In the genomic region with DNA sequence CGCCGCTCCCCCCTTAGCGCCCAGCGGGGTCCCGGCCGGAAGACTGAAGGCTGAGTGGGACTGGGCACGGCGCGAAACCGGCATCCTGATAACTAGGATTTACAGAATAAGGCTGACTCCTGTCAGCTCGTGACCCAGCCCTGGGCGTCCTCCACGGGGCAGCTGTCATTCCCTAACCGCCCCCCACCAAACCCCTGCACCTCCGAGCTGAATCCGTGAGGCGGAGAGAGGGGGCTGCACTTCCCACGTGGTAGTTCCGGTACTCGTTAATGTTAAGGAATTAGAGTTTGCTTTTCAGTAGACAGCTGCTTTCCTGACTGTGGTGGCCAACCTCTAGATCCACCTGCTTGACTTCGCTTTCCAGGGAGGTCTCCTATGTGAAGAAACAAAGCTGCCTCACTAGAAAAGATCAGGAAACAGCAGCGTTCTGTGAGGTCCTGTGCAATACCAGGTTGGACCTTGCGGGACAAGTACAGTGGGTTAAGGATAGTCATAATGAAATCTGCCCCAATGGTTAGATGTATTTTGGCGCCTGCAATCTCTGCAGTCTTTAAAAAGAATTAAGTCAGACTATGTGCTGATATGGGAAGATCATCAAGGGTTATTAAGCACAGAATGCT, we compare ENCODE assay signal across 1 cellular context.
TF ChIP-seq lines count a peak whose summit lies in the region.

No MANE protein-coding gene starts in this region.

TF ChIP-seq in HepG2, 621 proteins besides CTCF, POLR2A, EP300 and RAD21 (continued from another document and continues in another):
- TF ChIP-seq, protein P1, sequence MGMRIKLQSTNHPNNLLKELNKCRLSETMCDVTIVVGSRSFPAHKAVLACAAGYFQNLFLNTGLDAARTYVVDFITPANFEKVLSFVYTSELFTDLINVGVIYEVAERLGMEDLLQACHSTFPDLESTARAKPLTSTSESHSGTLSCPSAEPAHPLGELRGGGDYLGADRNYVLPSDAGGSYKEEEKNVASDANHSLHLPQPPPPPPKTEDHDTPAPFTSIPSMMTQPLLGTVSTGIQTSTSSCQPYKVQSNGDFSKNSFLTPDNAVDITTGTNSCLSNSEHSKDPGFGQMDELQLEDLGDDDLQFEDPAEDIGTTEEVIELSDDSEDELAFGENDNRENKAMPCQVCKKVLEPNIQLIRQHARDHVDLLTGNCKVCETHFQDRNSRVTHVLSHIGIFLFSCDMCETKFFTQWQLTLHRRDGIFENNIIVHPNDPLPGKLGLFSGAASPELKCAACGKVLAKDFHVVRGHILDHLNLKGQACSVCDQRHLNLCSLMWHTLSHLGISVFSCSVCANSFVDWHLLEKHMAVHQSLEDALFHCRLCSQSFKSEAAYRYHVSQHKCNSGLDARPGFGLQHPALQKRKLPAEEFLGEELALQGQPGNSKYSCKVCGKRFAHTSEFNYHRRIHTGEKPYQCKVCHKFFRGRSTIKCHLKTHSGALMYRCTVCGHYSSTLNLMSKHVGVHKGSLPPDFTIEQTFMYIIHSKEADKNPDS (CRISPR knock-in tag; IDR thresholded peaks at IDR 0.05): no peak
- TF ChIP-seq GABPB1 (CRISPR knock-in tag; IDR thresholded peaks at IDR 0.05): peak; percentile 36; the same call in 1 of the 2 replicates
- 0 out of 2 replicates have a peak, but pooled peaks have one; percentile 3 for TF ChIP-seq ZNF652 (CRISPR knock-in tag; IDR thresholded peaks at IDR 0.05; ENCODE audit: borderline replicate concordance, low read depth)
- TF ChIP-seq, protein P2, sequence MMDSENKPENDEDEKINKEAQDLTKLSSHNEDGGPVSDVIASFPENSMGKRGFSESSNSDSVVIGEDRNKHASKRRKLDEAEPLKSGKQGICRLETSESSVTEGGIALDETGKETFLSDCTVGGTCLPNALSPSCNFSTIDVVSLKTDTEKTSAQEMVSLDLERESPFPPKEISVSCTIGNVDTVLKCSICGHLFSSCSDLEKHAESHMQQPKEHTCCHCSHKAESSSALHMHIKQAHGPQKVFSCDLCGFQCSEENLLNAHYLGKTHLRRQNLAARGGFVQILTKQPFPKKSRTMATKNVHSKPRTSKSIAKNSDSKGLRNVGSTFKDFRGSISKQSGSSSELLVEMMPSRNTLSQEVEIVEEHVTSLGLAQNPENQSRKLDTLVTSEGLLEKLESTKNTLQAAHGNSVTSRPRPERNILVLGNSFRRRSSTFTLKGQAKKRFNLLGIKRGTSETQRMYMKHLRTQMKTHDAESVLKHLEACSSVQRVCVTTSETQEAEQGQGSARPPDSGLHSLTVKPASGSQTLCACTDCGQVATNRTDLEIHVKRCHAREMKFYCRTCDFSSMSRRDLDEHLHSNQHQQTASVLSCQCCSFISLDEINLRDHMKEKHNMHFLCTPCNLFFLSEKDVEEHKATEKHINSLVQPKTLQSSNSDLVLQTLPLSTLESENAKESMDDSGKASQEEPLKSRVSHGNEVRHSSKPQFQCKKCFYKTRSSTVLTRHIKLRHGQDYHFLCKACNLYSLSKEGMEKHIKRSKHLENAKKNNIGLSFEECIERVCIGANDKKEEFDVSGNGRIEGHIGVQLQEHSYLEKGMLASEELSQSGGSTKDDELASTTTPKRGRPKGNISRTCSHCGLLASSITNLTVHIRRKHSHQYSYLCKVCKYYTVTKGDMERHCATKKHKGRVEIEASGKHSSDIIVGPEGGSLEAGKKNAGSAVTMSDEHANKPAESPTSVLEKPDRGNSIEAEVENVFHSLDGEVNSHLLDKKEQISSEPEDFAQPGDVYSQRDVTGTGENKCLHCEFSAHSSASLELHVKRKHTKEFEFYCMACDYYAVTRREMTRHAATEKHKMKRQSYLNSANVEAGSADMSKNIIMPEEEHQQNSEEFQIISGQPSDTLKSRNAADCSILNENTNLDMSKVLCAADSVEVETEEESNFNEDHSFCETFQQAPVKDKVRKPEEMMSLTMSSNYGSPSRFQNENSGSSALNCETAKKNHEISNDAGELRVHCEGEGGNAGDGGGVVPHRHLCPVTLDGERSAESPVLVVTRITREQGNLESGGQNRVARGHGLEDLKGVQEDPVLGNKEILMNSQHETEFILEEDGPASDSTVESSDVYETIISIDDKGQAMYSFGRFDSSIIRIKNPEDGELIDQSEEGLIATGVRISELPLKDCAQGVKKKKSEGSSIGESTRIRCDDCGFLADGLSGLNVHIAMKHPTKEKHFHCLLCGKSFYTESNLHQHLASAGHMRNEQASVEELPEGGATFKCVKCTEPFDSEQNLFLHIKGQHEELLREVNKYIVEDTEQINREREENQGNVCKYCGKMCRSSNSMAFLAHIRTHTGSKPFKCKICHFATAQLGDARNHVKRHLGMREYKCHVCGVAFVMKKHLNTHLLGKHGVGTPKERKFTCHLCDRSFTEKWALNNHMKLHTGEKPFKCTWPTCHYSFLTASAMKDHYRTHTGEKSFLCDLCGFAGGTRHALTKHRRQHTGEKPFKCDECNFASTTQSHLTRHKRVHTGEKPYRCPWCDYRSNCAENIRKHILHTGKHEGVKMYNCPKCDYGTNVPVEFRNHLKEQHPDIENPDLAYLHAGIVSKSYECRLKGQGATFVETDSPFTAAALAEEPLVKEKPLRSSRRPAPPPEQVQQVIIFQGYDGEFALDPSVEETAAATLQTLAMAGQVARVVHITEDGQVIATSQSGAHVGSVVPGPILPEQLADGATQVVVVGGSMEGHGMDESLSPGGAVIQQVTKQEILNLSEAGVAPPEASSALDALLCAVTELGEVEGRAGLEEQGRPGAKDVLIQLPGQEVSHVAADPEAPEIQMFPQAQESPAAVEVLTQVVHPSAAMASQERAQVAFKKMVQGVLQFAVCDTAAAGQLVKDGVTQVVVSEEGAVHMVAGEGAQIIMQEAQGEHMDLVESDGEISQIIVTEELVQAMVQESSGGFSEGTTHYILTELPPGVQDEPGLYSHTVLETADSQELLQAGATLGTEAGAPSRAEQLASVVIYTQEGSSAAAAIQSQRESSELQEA (CRISPR knock-in tag; IDR thresholded peaks at IDR 0.05; ENCODE audit: not compliant biosample characterization): no peak
- TF ChIP-seq DNMT3B (CRISPR knock-in tag; conservative IDR thresholded peaks at IDR 0.05): 0 out of 2 replicates have a peak, but pooled peaks have one; percentile 9
- TF ChIP-seq, protein P3, sequence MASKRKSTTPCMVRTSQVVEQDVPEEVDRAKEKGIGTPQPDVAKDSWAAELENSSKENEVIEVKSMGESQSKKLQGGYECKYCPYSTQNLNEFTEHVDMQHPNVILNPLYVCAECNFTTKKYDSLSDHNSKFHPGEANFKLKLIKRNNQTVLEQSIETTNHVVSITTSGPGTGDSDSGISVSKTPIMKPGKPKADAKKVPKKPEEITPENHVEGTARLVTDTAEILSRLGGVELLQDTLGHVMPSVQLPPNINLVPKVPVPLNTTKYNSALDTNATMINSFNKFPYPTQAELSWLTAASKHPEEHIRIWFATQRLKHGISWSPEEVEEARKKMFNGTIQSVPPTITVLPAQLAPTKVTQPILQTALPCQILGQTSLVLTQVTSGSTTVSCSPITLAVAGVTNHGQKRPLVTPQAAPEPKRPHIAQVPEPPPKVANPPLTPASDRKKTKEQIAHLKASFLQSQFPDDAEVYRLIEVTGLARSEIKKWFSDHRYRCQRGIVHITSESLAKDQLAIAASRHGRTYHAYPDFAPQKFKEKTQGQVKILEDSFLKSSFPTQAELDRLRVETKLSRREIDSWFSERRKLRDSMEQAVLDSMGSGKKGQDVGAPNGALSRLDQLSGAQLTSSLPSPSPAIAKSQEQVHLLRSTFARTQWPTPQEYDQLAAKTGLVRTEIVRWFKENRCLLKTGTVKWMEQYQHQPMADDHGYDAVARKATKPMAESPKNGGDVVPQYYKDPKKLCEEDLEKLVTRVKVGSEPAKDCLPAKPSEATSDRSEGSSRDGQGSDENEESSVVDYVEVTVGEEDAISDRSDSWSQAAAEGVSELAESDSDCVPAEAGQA (IDR thresholded peaks at IDR 0.05; ENCODE audit: low read depth): no peak
- TF ChIP-seq, protein P3 (CRISPR knock-in tag; IDR thresholded peaks at IDR 0.05; ENCODE audit: borderline replicate concordance): no peak
- TF ChIP-seq, protein P4, sequence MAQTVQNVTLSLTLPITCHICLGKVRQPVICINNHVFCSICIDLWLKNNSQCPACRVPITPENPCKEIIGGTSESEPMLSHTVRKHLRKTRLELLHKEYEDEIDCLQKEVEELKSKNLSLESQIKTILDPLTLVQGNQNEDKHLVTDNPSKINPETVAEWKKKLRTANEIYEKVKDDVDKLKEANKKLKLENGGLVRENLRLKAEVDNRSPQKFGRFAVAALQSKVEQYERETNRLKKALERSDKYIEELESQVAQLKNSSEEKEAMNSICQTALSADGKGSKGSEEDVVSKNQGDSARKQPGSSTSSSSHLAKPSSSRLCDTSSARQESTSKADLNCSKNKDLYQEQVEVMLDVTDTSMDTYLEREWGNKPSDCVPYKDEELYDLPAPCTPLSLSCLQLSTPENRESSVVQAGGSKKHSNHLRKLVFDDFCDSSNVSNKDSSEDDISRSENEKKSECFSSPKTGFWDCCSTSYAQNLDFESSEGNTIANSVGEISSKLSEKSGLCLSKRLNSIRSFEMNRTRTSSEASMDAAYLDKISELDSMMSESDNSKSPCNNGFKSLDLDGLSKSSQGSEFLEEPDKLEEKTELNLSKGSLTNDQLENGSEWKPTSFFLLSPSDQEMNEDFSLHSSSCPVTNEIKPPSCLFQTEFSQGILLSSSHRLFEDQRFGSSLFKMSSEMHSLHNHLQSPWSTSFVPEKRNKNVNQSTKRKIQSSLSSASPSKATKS (CRISPR knock-in tag; IDR thresholded peaks at IDR 0.05): no peak
- 0 out of 2 replicates have a peak, but pooled peaks have one; percentile 4 for TF ChIP-seq ARHGAP35 (CRISPR knock-in tag; IDR thresholded peaks at IDR 0.05; ENCODE audit: borderline replicate concordance)
- TF ChIP-seq, protein P5, sequence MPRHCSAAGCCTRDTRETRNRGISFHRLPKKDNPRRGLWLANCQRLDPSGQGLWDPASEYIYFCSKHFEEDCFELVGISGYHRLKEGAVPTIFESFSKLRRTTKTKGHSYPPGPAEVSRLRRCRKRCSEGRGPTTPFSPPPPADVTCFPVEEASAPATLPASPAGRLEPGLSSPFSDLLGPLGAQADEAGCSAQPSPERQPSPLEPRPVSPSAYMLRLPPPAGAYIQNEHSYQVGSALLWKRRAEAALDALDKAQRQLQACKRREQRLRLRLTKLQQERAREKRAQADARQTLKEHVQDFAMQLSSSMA (CRISPR knock-in tag; IDR thresholded peaks at IDR 0.05): no peak
- no peak for TF ChIP-seq ZBTB38 (CRISPR knock-in tag; IDR thresholded peaks at IDR 0.05)
- no peak for TF ChIP-seq SP5 (CRISPR knock-in tag; IDR thresholded peaks at IDR 0.05; ENCODE audit: borderline replicate concordance, low read depth)
- TF ChIP-seq, protein P6, sequence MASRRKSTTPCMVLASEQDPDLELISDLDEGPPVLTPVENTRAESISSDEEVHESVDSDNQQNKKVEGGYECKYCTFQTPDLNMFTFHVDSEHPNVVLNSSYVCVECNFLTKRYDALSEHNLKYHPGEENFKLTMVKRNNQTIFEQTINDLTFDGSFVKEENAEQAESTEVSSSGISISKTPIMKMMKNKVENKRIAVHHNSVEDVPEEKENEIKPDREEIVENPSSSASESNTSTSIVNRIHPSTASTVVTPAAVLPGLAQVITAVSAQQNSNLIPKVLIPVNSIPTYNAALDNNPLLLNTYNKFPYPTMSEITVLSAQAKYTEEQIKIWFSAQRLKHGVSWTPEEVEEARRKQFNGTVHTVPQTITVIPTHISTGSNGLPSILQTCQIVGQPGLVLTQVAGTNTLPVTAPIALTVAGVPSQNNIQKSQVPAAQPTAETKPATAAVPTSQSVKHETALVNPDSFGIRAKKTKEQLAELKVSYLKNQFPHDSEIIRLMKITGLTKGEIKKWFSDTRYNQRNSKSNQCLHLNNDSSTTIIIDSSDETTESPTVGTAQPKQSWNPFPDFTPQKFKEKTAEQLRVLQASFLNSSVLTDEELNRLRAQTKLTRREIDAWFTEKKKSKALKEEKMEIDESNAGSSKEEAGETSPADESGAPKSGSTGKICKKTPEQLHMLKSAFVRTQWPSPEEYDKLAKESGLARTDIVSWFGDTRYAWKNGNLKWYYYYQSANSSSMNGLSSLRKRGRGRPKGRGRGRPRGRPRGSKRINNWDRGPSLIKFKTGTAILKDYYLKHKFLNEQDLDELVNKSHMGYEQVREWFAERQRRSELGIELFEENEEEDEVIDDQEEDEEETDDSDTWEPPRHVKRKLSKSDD (CRISPR knock-in tag; IDR thresholded peaks at IDR 0.05; ENCODE audit: low read depth): no peak
- TF ChIP-seq, protein P7, sequence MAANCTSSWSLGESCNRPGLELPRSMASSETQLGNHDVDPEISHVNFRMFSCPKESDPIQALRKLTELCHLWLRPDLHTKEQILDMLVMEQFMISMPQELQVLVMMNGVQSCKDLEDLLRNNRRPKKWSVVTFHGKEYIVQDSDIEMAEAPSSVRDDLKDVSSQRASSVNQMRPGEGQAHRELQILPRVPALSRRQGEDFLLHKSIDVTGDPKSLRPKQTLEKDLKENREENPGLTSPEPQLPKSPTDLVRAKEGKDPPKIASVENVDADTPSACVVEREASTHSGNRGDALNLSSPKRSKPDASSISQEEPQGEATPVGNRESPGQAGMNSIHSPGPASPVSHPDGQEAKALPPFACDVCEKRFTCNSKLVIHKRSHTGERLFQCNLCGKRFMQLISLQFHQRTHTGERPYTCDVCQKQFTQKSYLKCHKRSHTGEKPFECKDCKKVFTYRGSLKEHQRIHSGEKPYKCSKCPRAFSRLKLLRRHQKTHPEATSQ (CRISPR knock-in tag; IDR thresholded peaks at IDR 0.05; ENCODE audit: borderline replicate concordance): no peak
- peak; percentile 23; the same call in 1 of the 2 replicates for TF ChIP-seq DMAP1 (CRISPR knock-in tag; IDR thresholded peaks at IDR 0.05)
- TF ChIP-seq ZNF350 (CRISPR knock-in tag; IDR thresholded peaks at IDR 0.05; ENCODE audit: borderline replicate concordance, low read depth): no peak
- no peak for TF ChIP-seq SIX1 (CRISPR knock-in tag; IDR thresholded peaks at IDR 0.05; ENCODE audit: borderline replicate concordance)
- TF ChIP-seq CSRNP1 (CRISPR knock-in tag; IDR thresholded peaks at IDR 0.05): no peak; the same call in 1 of the 2 replicates
- TF ChIP-seq ZNF33B (CRISPR knock-in tag; IDR thresholded peaks at IDR 0.05): peak; percentile 28; the same call in 1 of the 2 replicates
- no peak; the same call in 1 of the 2 replicates for TF ChIP-seq ZSCAN25 (CRISPR knock-in tag; IDR thresholded peaks at IDR 0.05)
